11 cellular contexts compared by ENCODE assay signal in the genomic region with DNA sequence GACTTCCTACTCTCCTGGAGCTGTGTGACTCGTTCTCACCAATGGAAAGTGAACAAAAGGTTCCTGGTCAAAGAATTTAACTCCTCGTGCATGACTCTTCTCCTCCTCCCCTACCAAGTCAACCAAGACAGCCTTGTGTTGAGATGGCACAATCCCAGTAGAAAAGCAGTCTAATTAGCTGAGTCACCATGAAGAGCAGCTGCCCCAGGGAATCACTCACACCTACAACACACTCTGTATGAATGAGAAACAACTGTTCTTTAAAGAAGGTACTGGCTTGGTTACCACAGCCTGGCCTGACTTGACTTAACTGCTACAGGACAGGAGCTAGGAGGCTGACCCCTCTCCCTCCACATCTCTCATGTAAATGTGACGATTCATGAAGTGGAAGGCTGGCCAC. TPM values are rescaled to one million over a fixed set of nuclear protein-coding genes. Genes with fewer than 3 reads are reported as not detected.
A peak's percentile ranks its signal among the peaks of the same experiment; 100 is the strongest.
DNase-seq lines count a peak whose midpoint lies in the region; ATAC-seq and TF ChIP-seq lines count a peak whose summit lies in the region.
"Had no signal": no experiment of that assay in that cellular context is flagged by ENCODE, and none has a peak within 500 bp of the region (broad histone marks: within the 10 kb centered on the region; RNA-seq: fewer than 3 reads in every experiment).

No MANE protein-coding gene starts in this region.

- peaks cover 19% of the 10 kb centered on the region for H3K4me1 ChIP-seq in osteoblast (ENCODE audit: insufficient read depth, low read length)
- H3K4me1 ChIP-seq in CD8-positive, alpha-beta memory T cell (ENCODE audit: insufficient read depth, low read length), result no peaks in the 10 kb centered on the region
- no peaks in the 10 kb centered on the region for H3K4me1 ChIP-seq in left lung

- CTCF ChIA-PET in CD8-positive, alpha-beta memory T cell (lab: Charles Lee), result interaction anchor here (1.6 kb wide), 1 partner anchor 9 kb away, joined by 6 read pairs; no protein-coding TSS in a partner anchor
- CTCF ChIA-PET in activated naive CD4-positive, alpha-beta T cell treated with anti-CD3 and anti-CD28 coated beads, Interleukin-2, amount 10 ng/mL, durations not matched to agents 7 days and 5 days (lab: Charles Lee), result interaction anchor here (1.0 to 1.9 kb wide), 2 partner anchors 12 to 48 kb away, joined by 3 to 7 read pairs; no protein-coding TSS in a partner anchor

- no peak overlapping the region for H3K4me3 Mint-ChIP-seq in dendritic cell treated with granulocyte-macrophage colony-stimulating factor and Interleukin-4, amounts not matched to agents 40 ng/mL and 50 ng/mL, for 4 days
- no peak overlapping the region for H3K4me3 Mint-ChIP-seq in CD8-positive, alpha-beta memory T cell
- H3K4me3 Mint-ChIP-seq in activated naive CD4-positive, alpha-beta T cell treated with anti-CD3 and anti-CD28 coated beads, Interleukin-2, amount 10 ng/mL, durations not matched to agents 7 days and 5 days, result no peak overlapping the region

- peak overlapping the region; percentile 8 for H3K4me2 ChIP-seq in osteoblast (ENCODE audit: insufficient read depth, low read length)

- no peaks in the 10 kb centered on the region for H4K20me1 ChIP-seq in osteoblast (ENCODE audit: insufficient read depth, low read length)

- no peak overlapping the region for H3K27ac ChIP-seq in osteoblast (ENCODE audit: low read depth, low read length)
- no peak overlapping the region for H3K27ac ChIP-seq in CD8-positive, alpha-beta memory T cell (ENCODE audit: low read depth, low read length)
- no peak overlapping the region for H3K27ac ChIP-seq in left lung

- ATAC-seq in GM18867 (IDR thresholded peaks at IDR 0.05; ENCODE audit: unreplicated experiment) (no peak), left lung (no peak)

- H3K27ac Mint-ChIP-seq in dendritic cell treated with granulocyte-macrophage colony-stimulating factor and Interleukin-4, amounts not matched to agents 40 ng/mL and 50 ng/mL, for 4 days, result peak overlapping the region; percentile 48
- H3K27ac Mint-ChIP-seq in CD8-positive, alpha-beta memory T cell, result no peak overlapping the region
- no peak overlapping the region for H3K27ac Mint-ChIP-seq in activated naive CD4-positive, alpha-beta T cell treated with anti-CD3 and anti-CD28 coated beads, Interleukin-2, amount 10 ng/mL, durations not matched to agents 7 days and 5 days

- peak; percentile 77 for DNase-seq in ELR (ENCODE audit: low read depth)
- DNase-seq in NCI-H226, result peak; percentile 69
- DNase-seq in osteoblast (ENCODE audit: insufficient read length, low spot score, missing footprints), result peak; percentile 79
- DNase-seq in CD8-positive, alpha-beta memory T cell, result no peak
- no peak for DNase-seq in activated naive CD4-positive, alpha-beta T cell treated with anti-CD3 and anti-CD28 coated beads, Interleukin-2, amount 10 ng/mL, durations not matched to agents 7 days and 5 days
- no peak for DNase-seq in left lung
- DNase-seq: activated T-cell treated with anti-CD3 and anti-CD28 coated beads, Interleukin-2, amount 50 U/mL, for 48 hours; NCI-H524 treated with DMSO at 0.1 percent for 48 hours; T-helper 2 cell had no signal

- TF ChIP-seq CTCF in osteoblast (IDR thresholded peaks at IDR 0.05; ENCODE audit: extremely low read depth, low read depth, low read length), result no peak
- TF ChIP-seq CTCF in left lung (IDR thresholded peaks at IDR 0.05), result no peak

- no peak overlapping the region for H3K4me3 ChIP-seq in osteoblast (ENCODE audit: insufficient read depth, low read length)
- no peak overlapping the region for H3K4me3 ChIP-seq in CD8-positive, alpha-beta memory T cell (ENCODE audit: low read length)
- H3K4me3 ChIP-seq in left lung, result no peak overlapping the region

- H3K36me3 ChIP-seq in osteoblast (ENCODE audit: insufficient read depth, low read length) (no peaks in the 10 kb centered on the region), left lung (no peaks in the 10 kb centered on the region)
- H3K36me3 ChIP-seq in CD8-positive, alpha-beta memory T cell (ENCODE audit: insufficient read depth, low read length), result no peaks in the 10 kb centered on the region

- no peak overlapping the region for H2AFZ ChIP-seq in osteoblast (ENCODE audit: low read length)

- H3K36me3 Mint-ChIP-seq in dendritic cell treated with granulocyte-macrophage colony-stimulating factor and Interleukin-4, amounts not matched to agents 40 ng/mL and 50 ng/mL, for 4 days (ENCODE audit: low read depth), result no peaks in the 10 kb centered on the region
- H3K36me3 Mint-ChIP-seq in CD8-positive, alpha-beta memory T cell, result no peaks in the 10 kb centered on the region
- H3K36me3 Mint-ChIP-seq in activated naive CD4-positive, alpha-beta T cell treated with anti-CD3 and anti-CD28 coated beads, Interleukin-2, amount 10 ng/mL, durations not matched to agents 7 days and 5 days, result no peaks in the 10 kb centered on the region

- POLR2A ChIA-PET in CD8-positive, alpha-beta memory T cell (lab: Charles Lee), result no interaction called here

- H3K9me3 ChIP-seq in osteoblast (ENCODE audit: low read depth, low read length) (no peaks in the 10 kb centered on the region), left lung (no peaks in the 10 kb centered on the region)
- no peaks in the 10 kb centered on the region for H3K9me3 ChIP-seq in CD8-positive, alpha-beta memory T cell (ENCODE audit: low read length)

- no peaks in the 10 kb centered on the region for H3K79me2 ChIP-seq in osteoblast (ENCODE audit: insufficient read depth, low read length)

- H3K27me3 Mint-ChIP-seq in dendritic cell treated with granulocyte-macrophage colony-stimulating factor and Interleukin-4, amounts not matched to agents 40 ng/mL and 50 ng/mL, for 4 days, result no peaks in the 10 kb centered on the region
- H3K27me3 Mint-ChIP-seq in CD8-positive, alpha-beta memory T cell, result no peaks in the 10 kb centered on the region
- H3K27me3 Mint-ChIP-seq in activated naive CD4-positive, alpha-beta T cell treated with anti-CD3 and anti-CD28 coated beads, Interleukin-2, amount 10 ng/mL, durations not matched to agents 7 days and 5 days, result no peaks in the 10 kb centered on the region

- intact Hi-C loops in dendritic cell treated with granulocyte-macrophage colony-stimulating factor and Interleukin-4, amounts not matched to agents 40 ng/mL and 50 ng/mL, for 4 days (cut with micrococcal nuclease), result loop anchor here (5.0 kb wide), 1 partner anchor 48 kb away; no protein-coding TSS in a partner anchor
- intact Hi-C loops in left lung (cut with DNase I), result no loop called here

- H3K9me3 Mint-ChIP-seq in dendritic cell treated with granulocyte-macrophage colony-stimulating factor and Interleukin-4, amounts not matched to agents 40 ng/mL and 50 ng/mL, for 4 days, result no peaks in the 10 kb centered on the region
- no peaks in the 10 kb centered on the region for H3K9me3 Mint-ChIP-seq in CD8-positive, alpha-beta memory T cell
- no peaks in the 10 kb centered on the region for H3K9me3 Mint-ChIP-seq in activated naive CD4-positive, alpha-beta T cell treated with anti-CD3 and anti-CD28 coated beads, Interleukin-2, amount 10 ng/mL, durations not matched to agents 7 days and 5 days

- no peaks in the 10 kb centered on the region for H3K27me3 ChIP-seq in osteoblast (ENCODE audit: insufficient read depth, low read length)
- no peaks in the 10 kb centered on the region for H3K27me3 ChIP-seq in CD8-positive, alpha-beta memory T cell (ENCODE audit: insufficient read depth, low read length, poor library complexity, severe bottlenecking)
- H3K27me3 ChIP-seq in left lung, result no peaks in the 10 kb centered on the region

- peaks cover 49% of the 10 kb centered on the region for H3K4me1 Mint-ChIP-seq in dendritic cell treated with granulocyte-macrophage colony-stimulating factor and Interleukin-4, amounts not matched to agents 40 ng/mL and 50 ng/mL, for 4 days (ENCODE audit: low read depth)
- peaks cover 0 to 5% (median 0%) of the 10 kb centered on the region in 3 donors for H3K4me1 Mint-ChIP-seq in CD8-positive, alpha-beta memory T cell
- H3K4me1 Mint-ChIP-seq in activated naive CD4-positive, alpha-beta T cell treated with anti-CD3 and anti-CD28 coated beads, Interleukin-2, amount 10 ng/mL, durations not matched to agents 7 days and 5 days, result peaks cover 3% of the 10 kb centered on the region

RNA-seq across cellular contexts. Expression of a gene that starts 2.9 kb away (rescaled TPM):
- total RNA-seq in osteoblast (0.36 TPM in 1 of 2 replicates, not detected in the other), left lung (1 to 10 TPM; 1.5 to 2.8 TPM)
- total RNA-seq in CD8-positive, alpha-beta memory T cell, result under 1 TPM; 0.77 to 0.97 TPM
- polyA plus RNA-seq in CD8-positive, alpha-beta memory T cell, result 0.62 TPM

RNA-seq across cellular contexts. Expression of a gene that starts 18.8 kb away (rescaled TPM):
- total RNA-seq in osteoblast, result 12.4 and 20.6 TPM in 2 replicates
- 100 to 1,000 TPM; 221 to 228 TPM for total RNA-seq in CD8-positive, alpha-beta memory T cell
- 35.8 TPM for polyA plus RNA-seq in CD8-positive, alpha-beta memory T cell
- 10 to 100 TPM; 75.9 to 90.0 TPM for total RNA-seq in left lung

RNA-seq across cellular contexts. Expression of a gene that starts 24.1 kb away (rescaled TPM):
- total RNA-seq in osteoblast (67.3 and 83.4 TPM in 2 replicates), left lung (100 to 1,000 TPM in 1 of 2 donors, 10 to 100 TPM in 1; 93.6 to 122 TPM)
- total RNA-seq in CD8-positive, alpha-beta memory T cell, result 100 to 1,000 TPM; 311 to 326 TPM
- polyA plus RNA-seq in CD8-positive, alpha-beta memory T cell, result 422 TPM

RNA-seq across cellular contexts. Expression of a gene that starts 33.8 kb away (rescaled TPM):
- total RNA-seq in osteoblast (42.3 and 43.6 TPM in 2 replicates), left lung (10 to 100 TPM; 79.3 to 99.2 TPM)
- total RNA-seq in CD8-positive, alpha-beta memory T cell, result 100 to 1,000 TPM; 394 to 407 TPM
- 396 TPM for polyA plus RNA-seq in CD8-positive, alpha-beta memory T cell

RNA-seq across cellular contexts. Expression of a gene that starts 34.3 kb away (rescaled TPM):
- total RNA-seq in osteoblast, result 20.3 and 29.8 TPM in 2 replicates
- 100 to 1,000 TPM; 245 to 255 TPM for total RNA-seq in CD8-positive, alpha-beta memory T cell
- polyA plus RNA-seq in CD8-positive, alpha-beta memory T cell, result 597 TPM
- 10 to 100 TPM; 50.0 to 67.9 TPM for total RNA-seq in left lung

Comparison
In these comparisons a context has a peak if more than half of its experiments do, and no peak if none do; other contexts are left out.
1. DNase-seq: peak in ELR (single experiment), NCI-H226 (single experiment) and osteoblast (single experiment); none in CD8-positive, alpha-beta memory T cell (0 of 5), activated naive CD4-positive, alpha-beta T cell treated with anti-CD3 and anti-CD28 coated beads, Interleukin-2, amount 10 ng/mL, durations not matched to agents 7 days and 5 days (single experiment) and left lung (0 of 2).